8 cellular contexts compared by ENCODE assay signal in genomic region chr16:87855852-87856715, GRCh38. TPM values are rescaled to one million over a fixed set of nuclear protein-coding genes. Genes with fewer than 3 reads are reported as not detected.
DNase-seq lines count a peak whose midpoint lies in the region; ATAC-seq and TF ChIP-seq lines count a peak whose summit lies in the region.

No MANE protein-coding gene starts in this region.

- H3K36me3 Mint-ChIP-seq in activated T-helper 17 cell treated with anti-CD3 and anti-CD28 coated beads, Interleukin-2, amount 50 U/mL, for 72 hours (ENCODE audit: low read depth), result peaks cover 100% of the 10 kb centered on the region

- no peaks in the 10 kb centered on the region for H3K9me3 ChIP-seq in left ventricle myocardium inferior (replicated peaks)

- H3K4me1 ChIP-seq in left ventricle myocardium inferior, result peaks cover 60% of the 10 kb centered on the region

- H3K4me1 Mint-ChIP-seq in activated T-helper 17 cell treated with anti-CD3 and anti-CD28 coated beads, Interleukin-2, amount 50 U/mL, for 72 hours, result peaks cover 21% of the 10 kb centered on the region

- no peaks in the 10 kb centered on the region for H3K9me3 Mint-ChIP-seq in activated T-helper 17 cell treated with anti-CD3 and anti-CD28 coated beads, Interleukin-2, amount 50 U/mL, for 72 hours

- no peaks in the 10 kb centered on the region for H3K36me3 ChIP-seq in left ventricle myocardium inferior

- DNase-seq in H4 (ENCODE audit: low spot score), result peak; percentile 79
- DNase-seq in left ventricle myocardium inferior, result peak; percentile 60
- DNase-seq in stimulated activated CD8-positive, alpha-beta memory T cell treated with anti-CD3 and anti-CD28 coated beads, Interleukin-4, amount 100 ng/mL, for 48 hours, result peak; percentile 52
- no peak for DNase-seq in NCI-H345 treated with DMSO at 0.1 percent for 48 hours (lab: John Stamatoyannopoulos, UW; ENCODE audit: unreplicated experiment)

- peak; percentile 70 for ATAC-seq in activated T-helper 17 cell treated with anti-CD3 and anti-CD28 coated beads, Interleukin-2, amount 50 U/mL, for 72 hours (replicated peaks)
- ATAC-seq in GM21381 (IDR thresholded peaks at IDR 0.05; ENCODE audit: unreplicated experiment) (no peak), HG03457 (IDR thresholded peaks at IDR 0.05; ENCODE audit: unreplicated experiment) (no peak)

- no peak overlapping the region for H3K4me3 ChIP-seq in left ventricle myocardium inferior

- no peaks in the 10 kb centered on the region for H3K27me3 Mint-ChIP-seq in activated T-helper 17 cell treated with anti-CD3 and anti-CD28 coated beads, Interleukin-2, amount 50 U/mL, for 72 hours

- peak overlapping the region; percentile 27 for H3K27ac ChIP-seq in 22Rv1
- peak overlapping the region; percentile 38 for H3K27ac ChIP-seq in left ventricle myocardium inferior (replicated peaks)

- peak overlapping the region; percentile 93 for H3K27ac Mint-ChIP-seq in activated T-helper 17 cell treated with anti-CD3 and anti-CD28 coated beads, Interleukin-2, amount 50 U/mL, for 72 hours

- no peak for TF ChIP-seq CTCF in 22Rv1 (IDR thresholded peaks at IDR 0.05)
- TF ChIP-seq CTCF in left ventricle myocardium inferior (IDR thresholded peaks at IDR 0.05; ENCODE audit: borderline replicate concordance), result no peak

- H3K4me3 Mint-ChIP-seq in activated T-helper 17 cell treated with anti-CD3 and anti-CD28 coated beads, Interleukin-2, amount 50 U/mL, for 72 hours, result peak overlapping the region; percentile 81

- peaks cover 4% of the 10 kb centered on the region for H3K27me3 ChIP-seq in left ventricle myocardium inferior (ENCODE audit: low read depth)

- intact Hi-C loops in left ventricle myocardium inferior (cut with micrococcal nuclease), result no loop called here

RNA-seq across cellular contexts. Expression of gene SLC7A5, which starts 13.2 kb away (rescaled TPM):
- total RNA-seq in H4 (2014; rRNA removed; shearing (Covaris generic)), result 143 and 153 TPM in 2 replicates
- 100 to 1,000 TPM; 130 to 233 TPM for total RNA-seq in activated T-helper 17 cell treated with anti-CD3 and anti-CD28 coated beads, Interleukin-2, amount 50 U/mL, for 72 hours
- total RNA-seq in left ventricle myocardium inferior, result 4.6 TPM

Comparison
In these comparisons a context has a peak if more than half of its experiments do, and no peak if none do; other contexts are left out.
1. RNA of gene SLC7A5, which starts 13.2 kb away (total RNA-seq): 130 to 233 TPM in activated T-helper 17 cell treated with anti-CD3 and anti-CD28 coated beads, Interleukin-2, amount 50 U/mL, for 72 hours and 143 to 153 TPM in H4; 4.6 TPM in left ventricle myocardium inferior (single experiment); every median in the first group is over 10 times any median in the second.